Comparison of ENCODE assay signal across 1 cellular context in the genomic region with DNA sequence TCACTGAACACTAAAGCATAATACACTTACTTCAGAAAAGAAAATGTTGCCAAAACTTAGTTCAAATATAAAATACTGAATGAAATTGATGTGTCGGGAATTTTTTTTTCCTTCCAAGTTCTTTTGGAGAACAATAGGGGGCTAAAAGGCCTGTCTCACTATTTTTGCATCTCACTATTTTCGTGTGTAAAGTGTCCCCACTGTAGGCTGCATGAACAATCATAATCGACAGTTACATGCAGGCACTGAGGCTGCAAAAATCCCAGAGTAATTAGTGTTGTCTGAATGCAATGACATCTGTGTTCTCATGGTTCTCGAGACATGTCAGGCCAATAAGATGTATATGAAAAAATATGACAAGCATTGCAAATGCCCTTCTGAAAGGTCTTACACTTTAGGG.
TF ChIP-seq lines count a peak whose summit lies in the region.

No MANE protein-coding gene starts in this region.

TF ChIP-seq in HepG2, 621 proteins besides CTCF, POLR2A, EP300 and RAD21:
- TF ChIP-seq SIX4 (CRISPR knock-in tag; IDR thresholded peaks at IDR 0.05) (no peak), MAFF (IDR thresholded peaks at IDR 0.05; ENCODE audit: low read depth, low read length) (0 out of 2 replicates have a peak, but pooled peaks have one; percentile 16), MAFK (conservative IDR thresholded peaks at IDR 0.05 in 1 of 2, IDR thresholded peaks at IDR 0.05 in 1 of 2; ENCODE audit: low read length in 2 of 2) (peak; percentile 25 to 60; a peak in 3 of 4 replicates), ZBTB20 (CRISPR knock-in tag; IDR thresholded peaks at IDR 0.05; ENCODE audit: borderline replicate concordance, low read depth) (no peak)
